1 cellular context compared by ENCODE assay signal in the genomic region with DNA sequence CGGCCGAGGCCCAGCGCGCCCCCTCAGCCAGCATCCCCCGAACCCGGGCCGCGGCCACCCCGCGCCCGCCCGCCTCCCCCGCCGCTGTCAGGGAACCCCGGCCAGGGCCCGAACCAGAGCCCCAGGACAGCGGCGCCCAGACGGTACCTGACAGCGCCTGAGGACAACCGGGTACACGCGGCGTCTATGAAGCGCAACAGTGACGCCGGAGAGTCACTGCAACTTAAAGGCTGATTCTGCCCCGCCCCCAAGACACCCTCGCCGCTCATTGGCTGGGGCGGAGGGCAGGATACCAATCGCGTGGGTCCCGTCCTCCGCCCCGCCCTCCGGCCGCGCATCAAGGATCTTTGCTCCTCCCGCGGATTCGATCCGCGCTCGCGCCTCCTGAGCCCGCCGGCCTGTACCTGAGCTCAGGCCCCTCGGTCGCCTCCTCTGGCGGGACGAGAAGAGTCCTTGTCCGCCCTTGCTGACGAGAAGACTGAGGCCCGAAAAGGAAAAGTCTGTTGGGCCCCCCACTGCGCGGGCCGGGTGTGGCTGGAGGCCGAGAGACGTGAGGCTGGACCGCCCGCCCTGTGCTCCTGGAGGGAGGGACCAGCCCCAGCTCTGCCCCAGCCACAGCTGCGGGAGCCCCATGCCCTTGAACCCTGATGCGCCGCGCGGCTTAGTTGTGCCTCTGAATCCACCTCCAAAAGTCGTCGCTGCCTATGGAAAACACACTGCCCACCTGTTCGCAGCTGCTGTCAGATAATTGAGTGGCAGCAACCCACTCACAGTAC.
TF ChIP-seq lines count a peak whose summit lies in the region.

A gene (minus strand): TSS at position 198 of the 776 bp plus-strand sequence. CDS start 6,752 bp downstream, outside the sequence.

TF ChIP-seq in HepG2, 621 proteins besides CTCF, POLR2A, EP300 and RAD21 (continued from another document):
- TF ChIP-seq, protein P1, sequence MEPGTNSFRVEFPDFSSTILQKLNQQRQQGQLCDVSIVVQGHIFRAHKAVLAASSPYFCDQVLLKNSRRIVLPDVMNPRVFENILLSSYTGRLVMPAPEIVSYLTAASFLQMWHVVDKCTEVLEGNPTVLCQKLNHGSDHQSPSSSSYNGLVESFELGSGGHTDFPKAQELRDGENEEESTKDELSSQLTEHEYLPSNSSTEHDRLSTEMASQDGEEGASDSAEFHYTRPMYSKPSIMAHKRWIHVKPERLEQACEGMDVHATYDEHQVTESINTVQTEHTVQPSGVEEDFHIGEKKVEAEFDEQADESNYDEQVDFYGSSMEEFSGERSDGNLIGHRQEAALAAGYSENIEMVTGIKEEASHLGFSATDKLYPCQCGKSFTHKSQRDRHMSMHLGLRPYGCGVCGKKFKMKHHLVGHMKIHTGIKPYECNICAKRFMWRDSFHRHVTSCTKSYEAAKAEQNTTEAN (CRISPR knock-in tag; conservative IDR thresholded peaks at IDR 0.05) = 0 out of 2 replicates have a peak, but pooled peaks have one; percentile 33
- TF ChIP-seq SNAPC2 (CRISPR knock-in tag; IDR thresholded peaks at IDR 0.05) (no peak), ZSCAN25 (CRISPR knock-in tag; IDR thresholded peaks at IDR 0.05) (no peak), ZSCAN12 (CRISPR knock-in tag; IDR thresholded peaks at IDR 0.05) (no peak), ZEB1 (IDR thresholded peaks at IDR 0.05; ENCODE audit: insufficient replicate concordance, low read depth) (no peak), ZFP62 (CRISPR knock-in tag; IDR thresholded peaks at IDR 0.05) (no peak), TARDBP (CRISPR knock-in tag; IDR thresholded peaks at IDR 0.05) (0 out of 2 replicates have a peak, but pooled peaks have one; percentile 30), PCBP2 (optimal IDR thresholded peaks at IDR 0.05; ENCODE audit: low read depth, low read length, poor library complexity, severe bottlenecking) (no peak), ZNF343 (CRISPR knock-in tag; IDR thresholded peaks at IDR 0.05) (peak; percentile 26), ZNF75D (CRISPR knock-in tag; IDR thresholded peaks at IDR 0.05; ENCODE audit: borderline replicate concordance) (no peak), RFX3 (CRISPR knock-in tag; IDR thresholded peaks at IDR 0.05) (no peak), ZNF670 (CRISPR knock-in tag; IDR thresholded peaks at IDR 0.05; ENCODE audit: borderline replicate concordance) (no peak)
- TF ChIP-seq, protein P2, sequence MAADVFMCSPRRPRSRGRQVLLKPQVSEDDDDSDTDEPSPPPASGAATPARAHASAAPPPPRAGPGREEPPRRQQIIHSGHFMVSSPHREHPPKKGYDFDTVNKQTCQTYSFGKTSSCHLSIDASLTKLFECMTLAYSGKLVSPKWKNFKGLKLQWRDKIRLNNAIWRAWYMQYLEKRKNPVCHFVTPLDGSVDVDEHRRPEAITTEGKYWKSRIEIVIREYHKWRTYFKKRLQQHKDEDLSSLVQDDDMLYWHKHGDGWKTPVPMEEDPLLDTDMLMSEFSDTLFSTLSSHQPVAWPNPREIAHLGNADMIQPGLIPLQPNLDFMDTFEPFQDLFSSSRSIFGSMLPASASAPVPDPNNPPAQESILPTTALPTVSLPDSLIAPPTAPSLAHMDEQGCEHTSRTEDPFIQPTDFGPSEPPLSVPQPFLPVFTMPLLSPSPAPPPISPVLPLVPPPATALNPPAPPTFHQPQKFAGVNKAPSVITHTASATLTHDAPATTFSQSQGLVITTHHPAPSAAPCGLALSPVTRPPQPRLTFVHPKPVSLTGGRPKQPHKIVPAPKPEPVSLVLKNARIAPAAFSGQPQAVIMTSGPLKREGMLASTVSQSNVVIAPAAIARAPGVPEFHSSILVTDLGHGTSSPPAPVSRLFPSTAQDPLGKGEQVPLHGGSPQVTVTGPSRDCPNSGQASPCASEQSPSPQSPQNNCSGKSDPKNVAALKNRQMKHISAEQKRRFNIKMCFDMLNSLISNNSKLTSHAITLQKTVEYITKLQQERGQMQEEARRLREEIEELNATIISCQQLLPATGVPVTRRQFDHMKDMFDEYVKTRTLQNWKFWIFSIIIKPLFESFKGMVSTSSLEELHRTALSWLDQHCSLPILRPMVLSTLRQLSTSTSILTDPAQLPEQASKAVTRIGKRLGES (CRISPR knock-in tag; IDR thresholded peaks at IDR 0.05; ENCODE audit: borderline replicate concordance) = no peak
- TF ChIP-seq, protein P3, sequence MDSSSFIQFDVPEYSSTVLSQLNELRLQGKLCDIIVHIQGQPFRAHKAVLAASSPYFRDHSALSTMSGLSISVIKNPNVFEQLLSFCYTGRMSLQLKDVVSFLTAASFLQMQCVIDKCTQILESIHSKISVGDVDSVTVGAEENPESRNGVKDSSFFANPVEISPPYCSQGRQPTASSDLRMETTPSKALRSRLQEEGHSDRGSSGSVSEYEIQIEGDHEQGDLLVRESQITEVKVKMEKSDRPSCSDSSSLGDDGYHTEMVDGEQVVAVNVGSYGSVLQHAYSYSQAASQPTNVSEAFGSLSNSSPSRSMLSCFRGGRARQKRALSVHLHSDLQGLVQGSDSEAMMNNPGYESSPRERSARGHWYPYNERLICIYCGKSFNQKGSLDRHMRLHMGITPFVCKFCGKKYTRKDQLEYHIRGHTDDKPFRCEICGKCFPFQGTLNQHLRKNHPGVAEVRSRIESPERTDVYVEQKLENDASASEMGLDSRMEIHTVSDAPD (CRISPR knock-in tag; IDR thresholded peaks at IDR 0.05) = no peak
- TF ChIP-seq, protein P4, sequence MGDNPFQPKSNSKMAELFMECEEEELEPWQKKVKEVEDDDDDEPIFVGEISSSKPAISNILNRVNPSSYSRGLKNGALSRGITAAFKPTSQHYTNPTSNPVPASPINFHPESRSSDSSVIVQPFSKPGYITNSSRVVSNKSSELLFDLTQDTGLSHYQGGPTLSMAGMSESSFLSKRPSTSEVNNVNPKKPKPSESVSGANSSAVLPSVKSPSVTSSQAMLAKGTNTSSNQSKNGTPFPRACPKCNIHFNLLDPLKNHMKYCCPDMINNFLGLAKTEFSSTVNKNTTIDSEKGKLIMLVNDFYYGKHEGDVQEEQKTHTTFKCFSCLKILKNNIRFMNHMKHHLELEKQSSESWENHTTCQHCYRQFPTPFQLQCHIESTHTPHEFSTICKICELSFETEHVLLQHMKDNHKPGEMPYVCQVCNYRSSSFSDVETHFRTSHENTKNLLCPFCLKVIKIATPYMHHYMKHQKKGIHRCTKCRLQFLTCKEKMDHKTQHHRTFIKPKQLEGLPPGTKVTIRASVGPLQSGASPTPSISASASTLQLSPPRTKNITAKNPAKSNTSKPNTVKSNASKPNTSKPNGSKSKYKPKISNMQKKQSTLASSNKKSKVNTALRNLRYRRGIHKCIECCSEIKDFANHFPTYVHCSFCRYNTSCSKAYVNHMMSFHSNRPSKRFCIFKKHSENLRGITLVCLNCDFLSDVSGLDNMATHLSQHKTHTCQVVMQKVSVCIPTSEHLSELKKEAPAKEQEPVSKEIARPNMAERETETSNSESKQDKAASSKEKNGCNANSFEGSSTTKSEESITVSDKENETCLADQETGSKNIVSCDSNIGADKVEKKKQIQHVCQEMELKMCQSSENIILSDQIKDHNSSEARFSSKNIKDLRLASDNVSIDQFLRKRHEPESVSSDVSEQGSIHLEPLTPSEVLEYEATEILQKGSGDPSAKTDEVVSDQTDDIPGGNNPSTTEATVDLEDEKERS (CRISPR knock-in tag; IDR thresholded peaks at IDR 0.05) = peak; percentile 73; the same call in 1 of the 2 replicates
